In the genomic region with DNA sequence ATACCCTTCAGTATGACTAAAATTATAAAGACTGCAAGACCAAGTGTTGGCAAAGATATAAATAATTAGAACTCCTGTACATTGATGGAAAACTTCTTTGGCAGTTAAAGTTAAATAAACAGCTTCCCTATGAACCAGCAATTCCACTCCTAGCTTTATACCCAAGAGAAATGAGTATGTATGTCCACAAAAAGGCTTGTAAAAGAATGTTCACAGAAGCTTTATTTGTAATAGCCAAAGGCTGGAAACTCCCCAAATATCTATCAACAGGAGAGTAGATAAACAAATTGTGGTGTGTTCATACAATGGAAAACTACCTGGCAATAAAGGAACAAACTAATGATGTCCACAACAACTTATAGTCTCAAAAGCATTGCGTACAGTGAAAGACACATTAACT, we compare ENCODE assay signal across 26 cellular contexts.
"Had no signal": no experiment of that assay in that cellular context is flagged by ENCODE, and none has a peak within 500 bp of the region (broad histone marks: within the 10 kb centered on the region; RNA-seq: fewer than 3 reads in every experiment).

No MANE protein-coding gene starts in this region.

- H3K9me3 Mint-ChIP-seq: activated naive CD4-positive, alpha-beta T cell treated with anti-CD3 and anti-CD28 coated beads, Interleukin-2, amount 50 U/mL, for 72 hours; activated T-cell treated with anti-CD3 and anti-CD28 coated beads, Interleukin-2, amount 50 U/mL, for 24 hours; activated T-helper 17 cell treated with anti-CD3 and anti-CD28 coated beads, Interleukin-2, amount 50 U/mL, for 72 hours; central memory CD8-positive, alpha-beta T cell; effector memory CD8-positive, alpha-beta T cell; natural killer cell treated with Interleukin-12 subunit alpha and Interleukin-12 subunit beta and Interleukin-15 and Interleukin-18, amount 100 ng/mL, for 72 hours; stimulated activated effector memory CD8-positive, alpha-beta T cell treated with anti-CD3 and anti-CD28 coated beads, Interleukin-12 subunit alpha, Interleukin-12 subunit beta, amount 100 ng/mL, for 72 hours; stimulated activated naive CD8-positive, alpha-beta T cell treated with anti-CD3 and anti-CD28 coated beads, Interleukin-15, amount 100 ng/mL, for 72 hours; WTC11 had no signal

- H3K79me2 ChIP-seq: hepatocyte, parathyroid adenoma had no signal

- H3K4me3 Mint-ChIP-seq: activated T-cell treated with anti-CD3 and anti-CD28 coated beads, Interleukin-2, amount 50 U/mL, for 24 hours; activated T-helper 17 cell treated with anti-CD3 and anti-CD28 coated beads, Interleukin-2, amount 50 U/mL, for 72 hours; central memory CD8-positive, alpha-beta T cell; effector memory CD8-positive, alpha-beta T cell; immature natural killer cell; natural killer cell treated with Interleukin-12 subunit alpha and Interleukin-12 subunit beta and Interleukin-15 and Interleukin-18, amount 100 ng/mL, for 72 hours; stimulated activated effector memory CD8-positive, alpha-beta T cell treated with anti-CD3 and anti-CD28 coated beads, Interleukin-12 subunit alpha, Interleukin-12 subunit beta, amount 100 ng/mL, for 72 hours; stimulated activated naive CD8-positive, alpha-beta T cell treated with anti-CD3 and anti-CD28 coated beads, Interleukin-15, amount 100 ng/mL, for 72 hours; WTC11 had no signal

- H3K27me3 Mint-ChIP-seq: natural killer cell treated with Interleukin-12 subunit alpha and Interleukin-12 subunit beta and Interleukin-15 and Interleukin-18, amount 100 ng/mL, for 72 hours; stimulated activated naive CD8-positive, alpha-beta T cell treated with anti-CD3 and anti-CD28 coated beads, Interleukin-15, amount 100 ng/mL, for 72 hours had no signal

- ATAC-seq: activated naive CD4-positive, alpha-beta T cell treated with anti-CD3 and anti-CD28 coated beads, Interleukin-2, amount 50 U/mL, for 72 hours; activated T-helper 17 cell treated with anti-CD3 and anti-CD28 coated beads, Interleukin-2, amount 50 U/mL, for 72 hours; effector memory CD8-positive, alpha-beta T cell; foreskin keratinocyte; natural killer cell treated with Interleukin-12 subunit alpha and Interleukin-12 subunit beta and Interleukin-15 and Interleukin-18, amount 100 ng/mL, for 72 hours; right cardiac atrium; stimulated activated effector memory CD8-positive, alpha-beta T cell treated with anti-CD3 and anti-CD28 coated beads, Interleukin-12 subunit alpha, Interleukin-12 subunit beta, amount 100 ng/mL, for 72 hours; stimulated activated naive CD8-positive, alpha-beta T cell treated with anti-CD3 and anti-CD28 coated beads, Interleukin-15, amount 100 ng/mL, for 72 hours; WTC11 had no signal

- H3K27ac ChIP-seq: brain microvascular endothelial cell, foreskin keratinocyte, hepatocyte, neutrophil, parathyroid adenoma, skin epidermis had no signal

- H3K36me3 Mint-ChIP-seq: activated naive CD4-positive, alpha-beta T cell treated with anti-CD3 and anti-CD28 coated beads, Interleukin-2, amount 50 U/mL, for 72 hours; immature natural killer cell; natural killer cell treated with Interleukin-12 subunit alpha and Interleukin-12 subunit beta and Interleukin-15 and Interleukin-18, amount 100 ng/mL, for 72 hours; stimulated activated effector memory CD8-positive, alpha-beta T cell treated with anti-CD3 and anti-CD28 coated beads, Interleukin-12 subunit alpha, Interleukin-12 subunit beta, amount 100 ng/mL, for 72 hours; WTC11 had no signal

- H3K27me3 ChIP-seq: brain microvascular endothelial cell, esophagus muscularis mucosa, hepatocyte, neutrophil, transverse colon, uterus had no signal

- H3K4me2 ChIP-seq: hepatocyte had no signal

- H2AFZ ChIP-seq: hepatocyte, parathyroid adenoma had no signal

- H3K36me3 ChIP-seq: brain microvascular endothelial cell, esophagus muscularis mucosa, neutrophil, transverse colon, uterus had no signal

- H3K27ac Mint-ChIP-seq: activated naive CD4-positive, alpha-beta T cell treated with anti-CD3 and anti-CD28 coated beads, Interleukin-2, amount 50 U/mL, for 72 hours; activated T-cell treated with anti-CD3 and anti-CD28 coated beads, Interleukin-2, amount 50 U/mL, for 24 hours; activated T-helper 17 cell treated with anti-CD3 and anti-CD28 coated beads, Interleukin-2, amount 50 U/mL, for 72 hours; effector memory CD8-positive, alpha-beta T cell; immature natural killer cell; natural killer cell treated with Interleukin-12 subunit alpha and Interleukin-12 subunit beta and Interleukin-15 and Interleukin-18, amount 100 ng/mL, for 72 hours; stimulated activated effector memory CD8-positive, alpha-beta T cell treated with anti-CD3 and anti-CD28 coated beads, Interleukin-12 subunit alpha, Interleukin-12 subunit beta, amount 100 ng/mL, for 72 hours; stimulated activated naive CD8-positive, alpha-beta T cell treated with anti-CD3 and anti-CD28 coated beads, Interleukin-15, amount 100 ng/mL, for 72 hours; WTC11 had no signal

- H3K4me3 ChIP-seq: esophagus muscularis mucosa, hepatocyte, skin epidermis, transverse colon, uterus had no signal

- DNase-seq: activated CD8-positive, alpha-beta memory T cell treated with anti-CD3 and anti-CD28 coated beads for 24 hours; activated CD8-positive, alpha-beta memory T cell treated with anti-CD3 and anti-CD28 coated beads, Interleukin-2, amount 50 U/mL, for 4 hours; activated T-cell treated with anti-CD3 and anti-CD28 coated beads, Interleukin-2, amount 50 U/mL, for 24 hours; aorta; brain microvascular endothelial cell; effector memory CD8-positive, alpha-beta T cell; foreskin keratinocyte; immature natural killer cell; right cardiac atrium; stimulated activated CD4-positive, alpha-beta T cell treated with anti-CD3 and anti-CD28 coated beads, Interleukin-2, amount 100 ng/mL, for 24 hours; stimulated activated naive CD8-positive, alpha-beta T cell treated with anti-CD3 and anti-CD28 coated beads, Interleukin-15, amount 100 ng/mL, for 72 hours; T-helper 9 cell; transverse colon; uterus had no signal

- H3K4me1 Mint-ChIP-seq: activated T-helper 17 cell treated with anti-CD3 and anti-CD28 coated beads, Interleukin-2, amount 50 U/mL, for 72 hours; central memory CD8-positive, alpha-beta T cell; immature natural killer cell; stimulated activated effector memory CD8-positive, alpha-beta T cell treated with anti-CD3 and anti-CD28 coated beads, Interleukin-12 subunit alpha, Interleukin-12 subunit beta, amount 100 ng/mL, for 72 hours; stimulated activated naive CD8-positive, alpha-beta T cell treated with anti-CD3 and anti-CD28 coated beads, Interleukin-15, amount 100 ng/mL, for 72 hours had no signal

- H3K9me3 ChIP-seq: esophagus muscularis mucosa, neutrophil, transverse colon, uterus had no signal

- H3K4me1 ChIP-seq: foreskin keratinocyte, parathyroid adenoma, transverse colon, uterus had no signal

- FAIRE-seq: colon had no signal

- H3K9ac ChIP-seq: parathyroid adenoma had no signal
